Comparison of ENCODE assay signal across 15 cellular contexts in the genomic region with DNA sequence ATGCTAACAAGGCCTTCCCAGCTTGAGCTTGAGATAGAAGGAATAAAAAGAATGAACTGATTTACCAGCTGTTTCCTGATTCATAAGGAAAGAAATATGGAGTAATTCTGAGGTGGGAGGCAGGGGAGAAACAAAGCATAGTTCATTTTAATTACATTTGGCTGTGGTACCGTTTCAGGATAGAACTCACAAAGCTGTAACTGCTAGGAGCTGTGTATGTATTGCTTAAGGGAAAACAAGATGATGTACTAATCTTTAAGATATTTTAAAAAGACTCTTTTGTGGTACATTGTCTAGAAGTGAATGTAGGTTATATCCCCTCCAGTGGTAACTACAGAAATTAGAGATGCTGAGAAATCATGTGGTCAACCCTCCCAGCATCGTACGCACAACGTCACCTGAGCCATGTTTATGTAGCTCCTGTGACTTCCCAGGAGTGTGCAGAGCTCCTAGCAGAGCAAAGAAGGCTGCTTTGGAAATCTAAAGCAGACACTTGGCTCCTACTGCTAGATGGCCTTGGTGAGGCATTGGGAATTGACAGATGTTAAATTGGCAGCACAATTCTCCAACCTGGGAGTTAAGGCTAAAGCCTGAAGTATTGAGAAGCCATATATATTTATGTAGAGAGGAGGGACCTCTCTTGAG.
"Had no signal": no experiment of that assay in that cellular context is flagged by ENCODE, and none has a peak within 500 bp of the region (broad histone marks: within the 10 kb centered on the region; RNA-seq: fewer than 3 reads in every experiment).

No MANE protein-coding gene starts in this region.

- H3K9me3 Mint-ChIP-seq: activated CD4-positive, alpha-beta T cell treated with anti-CD3 and anti-CD28 coated beads, Interleukin-2, amount 10 ng/mL, durations not matched to agents 7 days and 5 days; activated naive CD4-positive, alpha-beta T cell treated with anti-CD3 and anti-CD28 coated beads for 36 hours; activated T-helper 17 cell treated with anti-CD3 and anti-CD28 coated beads, Interleukin-2, amount 50 U/mL, for 72 hours; central memory CD8-positive, alpha-beta T cell; dendritic cell treated with granulocyte-macrophage colony-stimulating factor and Interleukin-4, amounts not matched to agents 40 ng/mL and 50 ng/mL, for 4 days; effector memory CD8-positive, alpha-beta T cell; stimulated activated naive CD8-positive, alpha-beta T cell treated with anti-CD3 and anti-CD28 coated beads, Interleukin-15, Interleukin-2, amounts not matched to agents 100 ng/mL and 50 ng/mL, for 24 hours; T-helper 1 cell treated with Interleukin-12 subunit alpha and Interleukin-12 subunit beta and Interleukin-4 antibody, amounts not matched to agents 30 μg/mL and 1 μg/mL, for 36 hours had no signal

- DNase-seq: activated CD4-positive, alpha-beta T cell treated with anti-CD3 and anti-CD28 coated beads, Interleukin-2, amount 10 ng/mL, durations not matched to agents 7 days and 5 days; activated CD4-positive, CD25-positive, alpha-beta regulatory T cell; activated naive CD4-positive, alpha-beta T cell treated with anti-CD3 and anti-CD28 coated beads for 36 hours; activated T-cell treated with anti-CD3 and anti-CD28 coated beads for 4 hours; effector memory CD8-positive, alpha-beta T cell; kidney; stimulated activated CD4-positive, alpha-beta T cell treated with anti-CD3 and anti-CD28 coated beads, Interleukin-4, amount 100 ng/mL, for 1 hour; stimulated activated CD8-positive, alpha-beta memory T cell treated with anti-CD3 and anti-CD28 coated beads, Interleukin-4, amount 100 ng/mL, for 48 hours had no signal

- H3K4me1 Mint-ChIP-seq: activated CD4-positive, alpha-beta T cell treated with anti-CD3 and anti-CD28 coated beads, Interleukin-2, amount 10 ng/mL, durations not matched to agents 7 days and 5 days; activated T-helper 17 cell treated with anti-CD3 and anti-CD28 coated beads, Interleukin-2, amount 50 U/mL, for 72 hours; central memory CD8-positive, alpha-beta T cell had no signal

- H3K27me3 Mint-ChIP-seq: activated CD4-positive, alpha-beta T cell treated with anti-CD3 and anti-CD28 coated beads, Interleukin-2, amount 10 ng/mL, durations not matched to agents 7 days and 5 days; dendritic cell treated with granulocyte-macrophage colony-stimulating factor and Interleukin-4, amounts not matched to agents 40 ng/mL and 50 ng/mL, for 4 days; progenitor cell of endocrine pancreas had no signal

- ATAC-seq: activated T-helper 17 cell treated with anti-CD3 and anti-CD28 coated beads, Interleukin-2, amount 50 U/mL, for 72 hours; effector memory CD8-positive, alpha-beta T cell; sciatic nerve had no signal

- H3K27ac Mint-ChIP-seq: activated CD4-positive, alpha-beta T cell treated with anti-CD3 and anti-CD28 coated beads, Interleukin-2, amount 10 ng/mL, durations not matched to agents 7 days and 5 days; activated naive CD4-positive, alpha-beta T cell treated with anti-CD3 and anti-CD28 coated beads for 36 hours; activated T-helper 17 cell treated with anti-CD3 and anti-CD28 coated beads, Interleukin-2, amount 50 U/mL, for 72 hours; dendritic cell treated with granulocyte-macrophage colony-stimulating factor and Interleukin-4, amounts not matched to agents 40 ng/mL and 50 ng/mL, for 4 days; effector memory CD8-positive, alpha-beta T cell; progenitor cell of endocrine pancreas; stimulated activated naive CD8-positive, alpha-beta T cell treated with anti-CD3 and anti-CD28 coated beads, Interleukin-15, Interleukin-2, amounts not matched to agents 100 ng/mL and 50 ng/mL, for 24 hours; T-helper 1 cell treated with Interleukin-12 subunit alpha and Interleukin-12 subunit beta and Interleukin-4 antibody, amounts not matched to agents 30 μg/mL and 1 μg/mL, for 36 hours had no signal

- H3K4me3 Mint-ChIP-seq: activated CD4-positive, alpha-beta T cell treated with anti-CD3 and anti-CD28 coated beads, Interleukin-2, amount 10 ng/mL, durations not matched to agents 7 days and 5 days; activated naive CD4-positive, alpha-beta T cell treated with anti-CD3 and anti-CD28 coated beads for 36 hours; activated T-helper 17 cell treated with anti-CD3 and anti-CD28 coated beads, Interleukin-2, amount 50 U/mL, for 72 hours; central memory CD8-positive, alpha-beta T cell; dendritic cell treated with granulocyte-macrophage colony-stimulating factor and Interleukin-4, amounts not matched to agents 40 ng/mL and 50 ng/mL, for 4 days; effector memory CD8-positive, alpha-beta T cell; stimulated activated naive CD8-positive, alpha-beta T cell treated with anti-CD3 and anti-CD28 coated beads, Interleukin-15, Interleukin-2, amounts not matched to agents 100 ng/mL and 50 ng/mL, for 24 hours; T-helper 1 cell treated with Interleukin-12 subunit alpha and Interleukin-12 subunit beta and Interleukin-4 antibody, amounts not matched to agents 30 μg/mL and 1 μg/mL, for 36 hours had no signal
